Comparison of ENCODE assay signal across 8 cellular contexts in the genomic region with DNA sequence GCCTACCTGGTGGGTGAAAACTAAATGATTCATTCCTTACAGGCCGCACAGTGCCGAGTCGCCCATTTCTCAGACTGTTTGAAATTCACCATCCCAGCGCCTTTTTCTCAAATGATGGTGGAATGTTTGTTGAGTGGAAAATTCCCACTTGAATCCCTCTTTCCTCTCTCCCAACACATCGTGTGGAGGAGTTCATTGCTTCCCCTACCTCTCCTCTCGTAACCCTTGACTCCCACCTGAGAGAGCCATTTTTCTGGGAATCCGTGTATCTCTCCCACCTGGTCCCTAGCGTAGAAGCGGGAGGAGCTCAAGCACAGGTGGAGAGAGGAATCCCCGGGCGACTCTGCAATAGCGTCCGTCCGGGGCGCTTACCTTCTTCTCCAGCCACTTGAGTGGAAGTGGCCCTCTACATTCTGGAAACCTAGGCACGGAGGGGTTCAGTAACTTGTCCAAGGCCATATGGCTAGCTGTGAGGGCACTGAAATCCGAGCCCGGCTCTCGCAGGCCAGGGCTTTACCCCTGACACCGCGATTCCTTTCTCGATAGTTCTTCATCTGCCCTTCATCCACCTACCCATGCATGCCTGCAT. TPM values are rescaled to one million over a fixed set of nuclear protein-coding genes. Genes with fewer than 3 reads are reported as not detected.
A peak's percentile ranks its signal among the peaks of the same experiment; 100 is the strongest.
DNase-seq lines count a peak whose midpoint lies in the region; ATAC-seq and TF ChIP-seq lines count a peak whose summit lies in the region.
"Had no signal": no experiment of that assay in that cellular context is flagged by ENCODE, and none has a peak within 500 bp of the region (broad histone marks: within the 10 kb centered on the region; RNA-seq: fewer than 3 reads in every experiment).

No MANE protein-coding gene starts in this region.

- TF ChIP-seq CTCF in ascending aorta (IDR thresholded peaks at IDR 0.05), result no peak
- TF ChIP-seq CTCF in kidney epithelial cell (IDR thresholded peaks at IDR 0.05; ENCODE audit: insufficient read depth, low read length, poor library complexity, severe bottlenecking), result no peak

- DNase-seq in HK-2 (ENCODE audit: unreplicated experiment) (peak; percentile 44), ascending aorta (ENCODE audit: low spot score in 2 of 2) (no peak), kidney epithelial cell (ENCODE audit: low read depth) (no peak), COLO829 (ENCODE audit: low spot score) (no peak), nucleus accumbens (lab: John Stamatoyannopoulos, UW) (no peak)
- DNase-seq: activated effector memory CD4-positive, alpha-beta T cell treated with Interleukin-2 at 50 U/mL for 16 hours had no signal

- no peaks in the 10 kb centered on the region for H3K27me3 ChIP-seq in ascending aorta
- H3K27me3 ChIP-seq in kidney epithelial cell (ENCODE audit: control insufficient read depth, insufficient read depth, low read length), result no peaks in the 10 kb centered on the region
- no peaks in the 10 kb centered on the region for H3K27me3 ChIP-seq in stomach smooth muscle (ENCODE audit: control insufficient read depth in 1 of 2, insufficient read depth in 2 of 2, low read length in 2 of 2)

- H3K4me1 ChIP-seq in ascending aorta (peaks cover 0 to 13% of the 10 kb centered on the region in 2 donors), stomach smooth muscle (ENCODE audit: control insufficient read depth, insufficient read depth, low read length) (peaks cover 12% of the 10 kb centered on the region)

- H3K36me3 ChIP-seq in ascending aorta, result peaks cover 7 to 14% of the 10 kb centered on the region in 2 donors
- H3K36me3 ChIP-seq in kidney epithelial cell (ENCODE audit: control insufficient read depth, insufficient read depth, low read length), result no peaks in the 10 kb centered on the region
- no peaks in the 10 kb centered on the region for H3K36me3 ChIP-seq in stomach smooth muscle (ENCODE audit: control insufficient read depth in 2 of 2, insufficient read depth in 2 of 2, low read length in 2 of 2)

- intact Hi-C loops in ascending aorta (cut with DNase I), result loop anchor here (1.0 to 10.0 kb wide), 4 partner anchors 26 to 568 kb away; no protein-coding TSS in a partner anchor

- no peak for ATAC-seq in HG03354 (IDR thresholded peaks at IDR 0.05; ENCODE audit: poor library complexity, severe bottlenecking, unreplicated experiment)

- peak overlapping the region; percentile 97 for H3K27ac ChIP-seq in ascending aorta
- peak overlapping the region; percentile 91 for H3K27ac ChIP-seq in stomach smooth muscle (ENCODE audit: low read length)

- peak overlapping the region; percentile 89 to 92 for H3K4me3 ChIP-seq in ascending aorta
- peak overlapping the region; percentile 94 for H3K4me3 ChIP-seq in kidney epithelial cell (ENCODE audit: low read depth, low read length)
- peak overlapping the region; percentile 88 to 98 for H3K4me3 ChIP-seq in stomach smooth muscle (ENCODE audit: low read length in 2 of 2)

- H3K9me3 ChIP-seq in ascending aorta, result no peaks in the 10 kb centered on the region
- H3K9me3 ChIP-seq in stomach smooth muscle (ENCODE audit: control insufficient read depth in 2 of 2, low read length in 2 of 2), result no peaks in the 10 kb centered on the region

- H3K9ac ChIP-seq in stomach smooth muscle (ENCODE audit: low read length in 2 of 2), result peak overlapping the region; percentile 97 to 99

RNA-seq across cellular contexts. Expression of a gene that starts 0.7 kb away (rescaled TPM):
- total RNA-seq in ascending aorta (52.4 TPM), kidney epithelial cell (46.7 and 47.0 TPM in 2 replicates)
